ENCODE assay signal across 26 cellular contexts in genomic region chr10:117169480-117169879, GRCh38. TPM values are rescaled to one million over a fixed set of nuclear protein-coding genes. Genes with fewer than 3 reads are reported as not detected.
DNase-seq lines count a peak whose midpoint lies in the region; FAIRE-seq and TF ChIP-seq lines count a peak whose summit lies in the region.
"Had no signal": no experiment of that assay in that cellular context is flagged by ENCODE, and none has a peak within 500 bp of the region (broad histone marks: within the 10 kb centered on the region; RNA-seq: fewer than 3 reads in every experiment).

No MANE protein-coding gene starts in this region.

- peak; percentile 54 for DNase-seq in AG10803 (ENCODE audit: low read depth)
- DNase-seq in astrocyte of the hippocampus (ENCODE audit: low read depth, low spot score), result peak; percentile 79
- peak; percentile 49 for DNase-seq in myocyte (ENCODE audit: low read depth)
- DNase-seq in NCI-H1694 (lab: John Stamatoyannopoulos, UW), result no peak
- no peak for DNase-seq in neural progenitor cell (ENCODE audit: low spot score)
- DNase-seq in GM12892 (ENCODE audit: insufficient read length), result no peak
- DNase-seq in T-helper 2 cell treated with Interferon-gamma antibody and Interleukin-4, amounts not matched to agents 5 μg/mL and 100 μg/mL, for 36 hours (ENCODE audit: low spot score), result no peak
- DNase-seq: BE2C; CD4-positive, alpha-beta T cell; COR-L47; DMS 273 treated with DMSO at 0.1 percent for 48 hours; DMS79 treated with DMSO at 0.1 percent for 48 hours; GM23248; Kasumi-1; MM.1S; NCI-H1048; NCI-H1436; NCI-H1930; NCI-H510A treated with DMSO at 0.1 percent for 48 hours; NCI-H748 treated with DMSO at 0.1 percent for 48 hours; NK-92 treated with Interleukin-12 subunit alpha and Interleukin-12 subunit beta, amount 100 ng/mL, for 24 hours; SHP77 treated with DMSO at 0.1 percent for 48 hours had no signal

- H3K4me1 Mint-ChIP-seq in IgD-negative memory B cell (peaks cover 3 to 15% (median 5%) of the 10 kb centered on the region in 3 donors), neural progenitor cell (peaks cover 18% of the 10 kb centered on the region)
- peaks cover 6% of the 10 kb centered on the region for H3K4me1 Mint-ChIP-seq in T-helper 2 cell treated with Interferon-gamma antibody and Interleukin-4, amounts not matched to agents 5 μg/mL and 100 μg/mL, for 36 hours (ENCODE audit: low read depth)

- H3K27me3 ChIP-seq in neural progenitor cell, result peaks cover 100% of the 10 kb centered on the region

- no peak overlapping the region for H2AFZ ChIP-seq in neural progenitor cell (replicated peaks)
- H2AFZ ChIP-seq: GM23248 had no signal

- H3K9me3 ChIP-seq in neural progenitor cell (ENCODE audit: low read depth), result no peaks in the 10 kb centered on the region
- H3K9me3 ChIP-seq: BE2C had no signal

- H3K36me3 Mint-ChIP-seq in IgD-negative memory B cell (no peaks in the 10 kb centered on the region), neural progenitor cell (no peaks in the 10 kb centered on the region)
- no peaks in the 10 kb centered on the region for H3K36me3 Mint-ChIP-seq in T-helper 2 cell treated with Interferon-gamma antibody and Interleukin-4, amounts not matched to agents 5 μg/mL and 100 μg/mL, for 36 hours (ENCODE audit: low read depth)

- no peak overlapping the region for H3K4me3 ChIP-seq in AG10803 (ENCODE audit: low read length)
- no peak overlapping the region for H3K4me3 ChIP-seq in neural progenitor cell
- H3K4me3 ChIP-seq: GM23248, SK-N-MC had no signal

- H3F3A ChIP-seq in neural progenitor cell (ENCODE audit: low read depth), result peaks cover 40% of the 10 kb centered on the region

- H3K4me1 ChIP-seq in neural progenitor cell, result peaks cover 31% of the 10 kb centered on the region
- H3K4me1 ChIP-seq: BE2C had no signal

- peaks cover 30% of the 10 kb centered on the region for H4K20me1 ChIP-seq in neural progenitor cell (ENCODE audit: low read depth)

- no peaks in the 10 kb centered on the region for H3K36me3 ChIP-seq in neural progenitor cell
- H3K36me3 ChIP-seq: BE2C had no signal

- H3K27me3 Mint-ChIP-seq in IgD-negative memory B cell (peaks cover 54% of the 10 kb centered on the region), neural progenitor cell (ENCODE audit: insufficient read depth, low read depth) (peaks cover 80% of the 10 kb centered on the region)
- H3K27me3 Mint-ChIP-seq in T-helper 2 cell treated with Interferon-gamma antibody and Interleukin-4, amounts not matched to agents 5 μg/mL and 100 μg/mL, for 36 hours (ENCODE audit: low read depth), result peaks cover 81% of the 10 kb centered on the region

- no peaks in the 10 kb centered on the region for H3K9me3 Mint-ChIP-seq in IgD-negative memory B cell
- H3K9me3 Mint-ChIP-seq in neural progenitor cell, result no peaks in the 10 kb centered on the region
- H3K9me3 Mint-ChIP-seq in T-helper 2 cell treated with Interferon-gamma antibody and Interleukin-4, amounts not matched to agents 5 μg/mL and 100 μg/mL, for 36 hours, result no peaks in the 10 kb centered on the region
- H3K9me3 Mint-ChIP-seq: CD4-positive, alpha-beta T cell had no signal

- H3K79me2 ChIP-seq in neural progenitor cell (ENCODE audit: low read depth), result no peaks in the 10 kb centered on the region

- H3K27ac Mint-ChIP-seq in IgD-negative memory B cell, result peak overlapping the region in 2 of 3 donors; percentile 8
- no peak overlapping the region for H3K27ac Mint-ChIP-seq in neural progenitor cell
- no peak overlapping the region for H3K27ac Mint-ChIP-seq in T-helper 2 cell treated with Interferon-gamma antibody and Interleukin-4, amounts not matched to agents 5 μg/mL and 100 μg/mL, for 36 hours
- H3K27ac Mint-ChIP-seq: CD4-positive, alpha-beta T cell had no signal

- H3K4me3 Mint-ChIP-seq in IgD-negative memory B cell (peak overlapping the region in 1 of 4 donors; percentile 9), neural progenitor cell (no peak overlapping the region)
- H3K4me3 Mint-ChIP-seq in T-helper 2 cell treated with Interferon-gamma antibody and Interleukin-4, amounts not matched to agents 5 μg/mL and 100 μg/mL, for 36 hours, result no peak overlapping the region
- H3K4me3 Mint-ChIP-seq: CD4-positive, alpha-beta T cell had no signal

- no peak overlapping the region for H3K4me2 ChIP-seq in neural progenitor cell

- FAIRE-seq in GM12892 (lab: Jason Lieb, UNC), result no peak
- FAIRE-seq: A204.1 had no signal

- no peak overlapping the region for H3K27ac ChIP-seq in neural progenitor cell
- H3K27ac ChIP-seq: GM23248, RWPE1, SK-N-MC had no signal

- no peak overlapping the region for H3K9ac ChIP-seq in neural progenitor cell
- H3K9ac ChIP-seq: GM23248 had no signal

- no peak for TF ChIP-seq POLR2A in GM12892 (IDR thresholded peaks at IDR 0.05; ENCODE audit: low read depth, low read length)

- TF ChIP-seq CTCF in AG10803 (conservative IDR thresholded peaks at IDR 0.05; ENCODE audit: low read length), result no peak
- no peak for TF ChIP-seq CTCF in neural progenitor cell (IDR thresholded peaks at IDR 0.05)

RNA-seq across cellular contexts. Expression of gene KCNK18, which starts 27.8 kb away (rescaled TPM):
- not detected for polyA plus RNA-seq in IgD-negative memory B cell
- total RNA-seq in myocyte, result not detected in 2 replicates
- not detected for polyA plus RNA-seq in myocyte (2012)
- not detected in 2 replicates for total RNA-seq in neural progenitor cell (ENCODE audit: low replicate concordance)
- polyA plus RNA-seq in GM12892 (2012; ENCODE audit: missing spikeins), result not detected
- total RNA-seq: CD4-positive, alpha-beta T cell; GM23248 had no signal
- polyA plus RNA-seq: GM23248 had no signal

RNA-seq across cellular contexts. Expression of gene VAX1, which starts 31.4 kb away (rescaled TPM):
- not detected for polyA plus RNA-seq in IgD-negative memory B cell
- total RNA-seq in myocyte, result not detected in 2 replicates
- polyA plus RNA-seq in myocyte (2012), result not detected
- 0.25 TPM in 1 of 2 replicates, not detected in the other for total RNA-seq in neural progenitor cell (ENCODE audit: low replicate concordance)
- not detected for polyA plus RNA-seq in GM12892 (2012; ENCODE audit: missing spikeins)
- total RNA-seq: CD4-positive, alpha-beta T cell; GM23248 had no signal
- polyA plus RNA-seq: GM23248 had no signal

Comparison
In these comparisons a context has a peak if more than half of its experiments do, and no peak if none do; other contexts are left out.
1. DNase-seq: peak in AG10803 (single experiment), astrocyte of the hippocampus (single experiment) and myocyte (single experiment); none in NCI-H1694 (single experiment), neural progenitor cell (single experiment), GM12892 (single experiment) and T-helper 2 cell treated with Interferon-gamma antibody and Interleukin-4, amounts not matched to agents 5 μg/mL and 100 μg/mL, for 36 hours (single experiment).
2. H3K27ac Mint-ChIP-seq: peak in IgD-negative memory B cell (2 of 3); none in neural progenitor cell (single experiment) and T-helper 2 cell treated with Interferon-gamma antibody and Interleukin-4, amounts not matched to agents 5 μg/mL and 100 μg/mL, for 36 hours (single experiment).